Comparison of ENCODE assay signal across 9 cellular contexts in genomic region chr1:18938707-18939070, GRCh38. TPM values are rescaled to one million over a fixed set of nuclear protein-coding genes. Genes with fewer than 3 reads are reported as not detected.
DNase-seq lines count a peak whose midpoint lies in the region; ATAC-seq, FAIRE-seq and TF ChIP-seq lines count a peak whose summit lies in the region.
"Had no signal": no experiment of that assay in that cellular context is flagged by ENCODE, and none has a peak within 500 bp of the region (broad histone marks: within the 10 kb centered on the region; RNA-seq: fewer than 3 reads in every experiment).

No MANE protein-coding gene starts in this region.

- POLR2A ChIA-PET in GM12878 (lab: Charles Lee), result interaction anchor here (1.0 kb wide), 1 partner anchor 12 kb away, joined by 3 read pairs; no protein-coding TSS in a partner anchor

- no peaks in the 10 kb centered on the region for H4K20me1 ChIP-seq in GM12878 (ENCODE audit: control insufficient read depth, insufficient read depth)

- no peak for TF ChIP-seq EP300 in GM12878 (IDR thresholded peaks at IDR 0.05; ENCODE audit: borderline replicate concordance in 1 of 2, control insufficient read depth in 1 of 2, low read depth in 2 of 2, low read length in 2 of 2)

- RAD21 ChIA-PET in GM12878 (lab: Charles Lee; ENCODE audit: unreplicated experiment), result interaction anchor here (0.9 kb wide), 1 partner anchor 13 kb away, joined by 4 read pairs; no protein-coding TSS in a partner anchor

- peak overlapping the region; percentile 76 to 86 for H3K4ac ChIP-seq in mesenchymal stem cell (ENCODE audit: low read depth in 1 of 2, low read length in 2 of 2)

- TF ChIP-seq RAD21 in GM12878 (IDR thresholded peaks at IDR 0.05; ENCODE audit: insufficient read depth, low read depth, low read length), result no peak

- no peak overlapping the region for H2BK120ac ChIP-seq in mesenchymal stem cell (ENCODE audit: low read depth, low read length)

- no peaks in the 10 kb centered on the region; the same call in 1 of the 2 replicates for H3K79me2 ChIP-seq in GM12878 (ENCODE audit: control insufficient read depth, insufficient read depth, low read length)

- H3K23ac ChIP-seq in mesenchymal stem cell (ENCODE audit: low read length in 2 of 2), result no peak overlapping the region

- ATAC-seq in Right ventricle myocardium inferior, result no peak
- peak; percentile 29 for ATAC-seq in GM12878
- ATAC-seq in aorta (ENCODE audit: low FRiP score), result peak; percentile 27

- H4K91ac ChIP-seq in mesenchymal stem cell (ENCODE audit: low read length), result peak overlapping the region; percentile 88

- peak overlapping the region; percentile 64 to 82 for H2BK12ac ChIP-seq in mesenchymal stem cell (ENCODE audit: low read length in 2 of 2)

- SMC1A ChIA-PET in GM12878 (lab: Charles Lee; ENCODE audit: uncharacterized antibody, unreplicated experiment), result interaction anchor here (1.0 kb wide), 1 partner anchor 18 kb away, joined by 3 read pairs; the partner anchor contains the start of gene IFFO2

- H3K36me3 ChIP-seq in left ventricle myocardium inferior (no peaks in the 10 kb centered on the region), GM12878 (ENCODE audit: control insufficient read depth in 2 of 2, insufficient read depth in 2 of 2, low read length in 1 of 2) (no peaks in the 10 kb centered on the region), mesenchymal stem cell (ENCODE audit: control insufficient read depth in 1 of 2, insufficient read depth in 2 of 2, low read depth in 1 of 2, low read length in 2 of 2) (peaks cover 0 to 2% of the 10 kb centered on the region in 2 experiments), aorta (ENCODE audit: control insufficient read depth in 1 of 2, insufficient read depth in 2 of 2, low read length in 1 of 2) (no peaks in the 10 kb centered on the region)

- TF ChIP-seq CTCF in left ventricle myocardium inferior (IDR thresholded peaks at IDR 0.05; ENCODE audit: borderline replicate concordance) (no peak), GM12878 (IDR thresholded peaks at IDR 0.05 in 2 of 3, conservative IDR thresholded peaks at IDR 0.05 in 1 of 3; ENCODE audit: control insufficient read depth in 2 of 3, extremely low read depth in 1 of 3, insufficient read depth in 1 of 3, low read depth in 3 of 3, low read length in 3 of 3) (no peak)

- H3K4me2 ChIP-seq in GM12878 (ENCODE audit: control insufficient read depth, insufficient read depth) (no peak overlapping the region), mesenchymal stem cell (ENCODE audit: low read length, poor library complexity, severe bottlenecking) (no peak overlapping the region)

- H3K4me1 ChIP-seq in left ventricle myocardium inferior, result peaks cover 52% of the 10 kb centered on the region
- H3K4me1 ChIP-seq in GM12878 (ENCODE audit: control insufficient read depth, insufficient read depth, low read length), result peaks cover 5% of the 10 kb centered on the region; the same call in 1 of the 2 replicates
- peaks cover 56% of the 10 kb centered on the region for H3K4me1 ChIP-seq in mesenchymal stem cell (ENCODE audit: control insufficient read depth, insufficient read depth, low read depth, low read length)
- H3K4me1 ChIP-seq in aorta (ENCODE audit: control insufficient read depth in 1 of 2, insufficient read depth in 2 of 2, low read length in 2 of 2), result peaks cover 0 to 7% of the 10 kb centered on the region in 2 donors

- H3K79me1 ChIP-seq in mesenchymal stem cell (replicated peaks; ENCODE audit: low read length, poor library complexity, severe bottlenecking), result peaks cover 23% of the 10 kb centered on the region

- H2BK15ac ChIP-seq in mesenchymal stem cell (ENCODE audit: low read depth, poor library complexity, severe bottlenecking), result peak overlapping the region; percentile 31

- H3K9me3 ChIP-seq in left ventricle myocardium inferior (replicated peaks) (no peaks in the 10 kb centered on the region), GM12878 (replicated peaks; ENCODE audit: control insufficient read depth, insufficient read depth, low read length) (no peaks in the 10 kb centered on the region), mesenchymal stem cell (ENCODE audit: control insufficient read depth, low read length) (no peaks in the 10 kb centered on the region), aorta (ENCODE audit: control insufficient read depth, low read length) (no peaks in the 10 kb centered on the region)

- H3K14ac ChIP-seq in mesenchymal stem cell (ENCODE audit: low read length in 2 of 2), result peak overlapping the region in 1 of 2 experiments; percentile 94

- peak overlapping the region; percentile 31 to 58 for H3K18ac ChIP-seq in mesenchymal stem cell (ENCODE audit: low read depth in 1 of 2, low read length in 2 of 2)

- 0% methylated on average over 2 of the region's 2 CpGs for WGBS in GM12878 (ENCODE audit: insufficient coverage, insufficient replicate concordance, low lambda C conversion rate, missing lambda C conversion rate)
- WGBS in mesenchymal stem cell, result 67% methylated on average over 1 of the region's 2 CpGs
- WGBS in aorta, 2 donors, result 43 to 45% methylated on average over 2 of the region's 2 CpGs

- H4K8ac ChIP-seq in mesenchymal stem cell (ENCODE audit: low read length), result peak overlapping the region; percentile 53

- TF ChIP-seq POLR2A in GM12878 (IDR thresholded peaks at IDR 0.05; ENCODE audit: low read depth, low read length), result no peak

- H3K27ac ChIP-seq in left ventricle myocardium inferior (replicated peaks), result no peak overlapping the region
- H3K27ac ChIP-seq in GM12878 (ENCODE audit: control insufficient read depth, insufficient read depth), result no peak overlapping the region
- H3K27ac ChIP-seq in mesenchymal stem cell (ENCODE audit: low read length, poor library complexity, severe bottlenecking), result peak overlapping the region; percentile 50
- H3K27ac ChIP-seq in aorta (ENCODE audit: low read depth in 1 of 2, low read length in 2 of 2), result no peak overlapping the region

- H2BK5ac ChIP-seq in mesenchymal stem cell (ENCODE audit: low read depth, low read length, poor library complexity, severe bottlenecking), result no peak overlapping the region

- H3K4me3 ChIP-seq in left ventricle myocardium inferior, result no peak overlapping the region
- no peak overlapping the region for H3K4me3 ChIP-seq in GM12878
- no peak overlapping the region for H3K4me3 ChIP-seq in mesenchymal stem cell (ENCODE audit: insufficient read depth in 1 of 2, low read depth in 1 of 2, low read length in 2 of 2)
- no peak overlapping the region for H3K4me3 ChIP-seq in aorta (ENCODE audit: low read length in 2 of 2)

- peak overlapping the region; percentile 46 for H2AK5ac ChIP-seq in mesenchymal stem cell (ENCODE audit: low read length, severe bottlenecking)

- CTCF ChIA-PET in GM12878 (lab: Yijun Ruan, JAX), result interaction anchor here (0.5 kb wide), 1 partner anchor 658 kb away, joined by 3 read pairs; no protein-coding TSS in a partner anchor

- DNase-seq in Right ventricle myocardium inferior (ENCODE audit: missing footprints) (peak; percentile 0), left ventricle myocardium inferior (no peak), GM12878 (ENCODE audit: low read depth, low spot score) (no peak), mesenchymal stem cell (no peak), aorta (no peak), NCI-H2107 (lab: John Stamatoyannopoulos, UW) (no peak), GM19239 (ENCODE audit: insufficient read length, low spot score) (no peak), NCI-H2081 (lab: John Stamatoyannopoulos, UW) (no peak)
- DNase-seq: NCI-H1436 treated with DMSO at 0.1 percent for 48 hours had no signal

- FAIRE-seq in GM12878 (lab: Jason Lieb, UNC) (no peak), GM19239 (lab: Jason Lieb, UNC) (no peak)

- intact Hi-C loops in Right ventricle myocardium inferior (cut with DNase I) (no loop called here), left ventricle myocardium inferior (cut with micrococcal nuclease) (no loop called here), GM12878 (cut with micrococcal nuclease; ENCODE audit: unreplicated experiment) (no loop called here), aorta (cut with DNase I) (no loop called here)

- H3K9ac ChIP-seq in GM12878 (ENCODE audit: control insufficient read depth, insufficient read depth, low read length), result no peak overlapping the region
- H3K9ac ChIP-seq in mesenchymal stem cell (ENCODE audit: low read length), result peak overlapping the region; percentile 42

- in situ Hi-C loops in GM12878 (cut with MboI), result no loop called here

- no peak overlapping the region for H2AFZ ChIP-seq in GM12878 (ENCODE audit: control insufficient read depth, low read depth, low read length)
- no peak overlapping the region for H2AFZ ChIP-seq in mesenchymal stem cell (ENCODE audit: low read depth, low read length)

- BruUV-seq in GM12878 (replicated peaks; lab: Mats Ljungman, UMichigan), result no TSS peak

- H3K27me3 ChIP-seq in left ventricle myocardium inferior (ENCODE audit: low read depth) (no peaks in the 10 kb centered on the region), GM12878 (replicated peaks in 1 of 2; ENCODE audit: control insufficient read depth in 2 of 2, insufficient read depth in 2 of 2, low read length in 1 of 2) (no peaks in the 10 kb centered on the region), mesenchymal stem cell (ENCODE audit: control insufficient read depth in 1 of 2, insufficient read depth in 1 of 2, low read length in 2 of 2) (no peaks in the 10 kb centered on the region), aorta (ENCODE audit: control insufficient read depth in 1 of 2, insufficient read depth in 2 of 2, low read length in 1 of 2) (no peaks in the 10 kb centered on the region)

RNA-seq across cellular contexts. Expression of gene IFFO2, which starts 17.8 kb away (rescaled TPM):
- total RNA-seq in Right ventricle myocardium inferior (5.2 TPM), left ventricle myocardium inferior (3.3 TPM), GM12878 (2014; rRNA removed) (15.0 and 16.0 TPM in 2 replicates), GM12878 (2014; rRNA removed; fragmentation: Illumina TruSeq; extraction: Trizol) (7.7 and 8.1 TPM in 2 replicates), GM12878 (2021) (18.4 and 20.5 TPM in 2 replicates), aorta (10 to 100 TPM; 21.5 to 34.7 TPM)
- total RNA-seq in GM12878 (2013; cell fraction: nucleolus; rRNA removed), result 9.6 and 13.0 TPM in 2 replicates
- 3.6 TPM for polyA plus RNA-seq in GM12878 (2011; ENCODE audit: low read depth)
- polyA plus RNA-seq in GM12878 (2011; rRNA removed) (2.7 and 5.7 TPM in 2 replicates), GM12878 (2014; fragmentation: Illumina TruSeq; extraction: Trizol) (8.6 and 9.1 TPM in 2 replicates), GM12878 (2014; fragmentation: Nextera tagmentation; extraction: Ambion mirVana) (1 to 10 TPM; 1.2 to 1.9 TPM), GM12878 (2014; rRNA removed) (11.1 and 14.9 TPM in 2 replicates), GM12878 (2016; fragmentation: Nextera tagmentation; extraction: Ambion mirVana) (1 to 10 TPM; 2.8 to 5.5 TPM), aorta (1 to 10 TPM; 3.9 to 5.4 TPM)
- polyA plus RNA-seq in GM12878 (2011; cell fraction: cytosol; rRNA removed), result 14.6 and 20.7 TPM in 2 replicates
- polyA plus RNA-seq in GM12878 (2011; cell fraction: nucleus; rRNA removed), result 10.7 and 12.4 TPM in 2 replicates
- 8.3 and 8.4 TPM in 2 replicates for polyA plus RNA-seq in GM12878 (2012)
- polyA minus RNA-seq in GM12878 (2011; rRNA and poly(A)+ RNA removed), result 10.1 and 13.3 TPM in 2 replicates
- 5.2 and 7.2 TPM in 2 replicates for polyA minus RNA-seq in GM12878 (2011; cell fraction: cytosol; rRNA and poly(A)+ RNA removed)
- polyA minus RNA-seq in GM12878 (2011; cell fraction: nucleus; rRNA and poly(A)+ RNA removed), result 1.3 and 3.7 TPM in 2 replicates
- polyA plus RNA-seq in mesenchymal stem cell (2013, experiment 1 of 2), result 8.7 TPM
- polyA plus RNA-seq in mesenchymal stem cell (2013, experiment 2 of 2), result 8.3 TPM

RNA-seq across cellular contexts. Expression of gene ALDH4A1, which starts 36.3 kb away (rescaled TPM):
- total RNA-seq in Right ventricle myocardium inferior (31.2 TPM), left ventricle myocardium inferior (35.9 TPM), GM12878 (2014; rRNA removed) (12.2 and 15.0 TPM in 2 replicates), GM12878 (2014; rRNA removed; fragmentation: Illumina TruSeq; extraction: Trizol) (5.0 and 6.6 TPM in 2 replicates), GM12878 (2021) (13.1 and 13.8 TPM in 2 replicates), aorta (10 to 100 TPM in 1 of 2 donors, 1 to 10 TPM in 1; 9.3 to 12.7 TPM)
- 4.4 and 6.2 TPM in 2 replicates for total RNA-seq in GM12878 (2013; cell fraction: nucleolus; rRNA removed)
- 3.3 TPM for polyA plus RNA-seq in GM12878 (2011; ENCODE audit: low read depth)
- polyA plus RNA-seq in GM12878 (2011; rRNA removed) (5.8 and 17.5 TPM in 2 replicates), GM12878 (2014; fragmentation: Illumina TruSeq; extraction: Trizol) (1.6 and 5.9 TPM in 2 replicates), GM12878 (2014; fragmentation: Nextera tagmentation; extraction: Ambion mirVana) (under 1 TPM; 0.06 to 0.53 TPM), GM12878 (2014; rRNA removed) (14.0 and 21.6 TPM in 2 replicates), GM12878 (2016; fragmentation: Nextera tagmentation; extraction: Ambion mirVana) (10 to 100 TPM; 24.3 to 25.5 TPM), aorta (1 to 10 TPM; 4.8 to 9.8 TPM)
- polyA plus RNA-seq in GM12878 (2011; cell fraction: cytosol; rRNA removed), result 21.8 and 36.4 TPM in 2 replicates
- polyA plus RNA-seq in GM12878 (2011; cell fraction: nucleus; rRNA removed), result 39.4 and 47.2 TPM in 2 replicates
- 7.6 and 8.0 TPM in 2 replicates for polyA plus RNA-seq in GM12878 (2012)
- 7.2 and 16.3 TPM in 2 replicates for polyA minus RNA-seq in GM12878 (2011; rRNA and poly(A)+ RNA removed)
- polyA minus RNA-seq in GM12878 (2011; cell fraction: cytosol; rRNA and poly(A)+ RNA removed), result 6.3 and 7.8 TPM in 2 replicates
- polyA minus RNA-seq in GM12878 (2011; cell fraction: nucleus; rRNA and poly(A)+ RNA removed), result 6.4 and 14.3 TPM in 2 replicates
- 7.7 TPM for polyA plus RNA-seq in mesenchymal stem cell (2013, experiment 1 of 2)
- polyA plus RNA-seq in mesenchymal stem cell (2013, experiment 2 of 2), result 7.8 TPM
